Comparison of ENCODE assay signal across 9 cellular contexts in genomic region chr19:17220207-17220758, GRCh38. TPM values are rescaled to one million over a fixed set of nuclear protein-coding genes. Genes with fewer than 3 reads are reported as not detected.
DNase-seq lines count a peak whose midpoint lies in the region; ATAC-seq and TF ChIP-seq lines count a peak whose summit lies in the region.
"Had no signal": no experiment of that assay in that cellular context is flagged by ENCODE, and none has a peak within 500 bp of the region (broad histone marks: within the 10 kb centered on the region; RNA-seq: fewer than 3 reads in every experiment).

No MANE protein-coding gene starts in this region.

- H2BK120ac ChIP-seq in H9 (ENCODE audit: low read depth, low read length, poor library complexity, severe bottlenecking) = no peak overlapping the region

- H4K20me1 ChIP-seq in H9 (ENCODE audit: control insufficient read depth, insufficient read depth, insufficient read length) = no peaks in the 10 kb centered on the region

- TF ChIP-seq CTCF in H9 (conservative IDR thresholded peaks at IDR 0.05) (no peak), WTC11 (IDR thresholded peaks at IDR 0.05) (no peak)

- ATAC-seq in WTC11 = no peak

- H2BK12ac ChIP-seq in H9 (ENCODE audit: insufficient read length, low read depth, low read length) = no peak overlapping the region

- H3K9ac ChIP-seq in H9 (ENCODE audit: extremely low read depth, insufficient read length, low read length) = no peak overlapping the region

- CTCF ChIA-PET in WTC11 (lab: Charles Lee) = no interaction called here

- H3K4me3 Mint-ChIP-seq in H9 (no peak overlapping the region), WTC11 (no peak overlapping the region)

- H3K18ac ChIP-seq in H9 (ENCODE audit: insufficient read length, low read depth, low read length) = no peak overlapping the region

- H3K36me3 Mint-ChIP-seq in H9 (ENCODE audit: insufficient read depth in 1 of 3, low read depth in 3 of 3) (peaks cover 13 to 24% (median 21%) of the 10 kb centered on the region in 3 experiments), WTC11 (peaks cover 17% of the 10 kb centered on the region)

- no peak overlapping the region for H3T11ph ChIP-seq in H9 (ENCODE audit: low read length)

- H3K27ac Mint-ChIP-seq in H9 (peak overlapping the region in 2 of 3 experiments; percentile 34 to 48; a peak in 1 of 7 replicates), WTC11 (peak overlapping the region; percentile 40)

- H3K23me2 ChIP-seq in H9 (ENCODE audit: insufficient read length, low read depth, low read length, poor library complexity, severe bottlenecking) = no peaks in the 10 kb centered on the region

- H3K4me1 ChIP-seq in H9 (ENCODE audit: insufficient read depth, low read length) = no peaks in the 10 kb centered on the region

- no peaks in the 10 kb centered on the region for H3K9me3 Mint-ChIP-seq in H9
- H3K9me3 Mint-ChIP-seq in WTC11 = no peaks in the 10 kb centered on the region

- no peak overlapping the region for H3K56ac ChIP-seq in H9 (ENCODE audit: insufficient read length, low read depth, low read length)

- no peaks in the 10 kb centered on the region for H3K79me2 ChIP-seq in H9 (ENCODE audit: insufficient read depth, low read length)

- no peak overlapping the region for H3K23ac ChIP-seq in H9 (ENCODE audit: insufficient read length, low read depth, low read length)

- POLR2A ChIA-PET in WTC11 (lab: Charles Lee) = interaction anchor here (0.6 to 0.7 kb wide), 2 partner anchors 14 to 582 kb away, joined by 4 to 5 read pairs; no protein-coding TSS in a partner anchor

- H2BK15ac ChIP-seq in H9 (ENCODE audit: low read depth, low read length) = no peak overlapping the region

- no peak overlapping the region for H3K4ac ChIP-seq in H9 (ENCODE audit: low read depth, low read length)

- no peak overlapping the region for H2AFZ ChIP-seq in H9 (ENCODE audit: low read length)

- no peaks in the 10 kb centered on the region for H3K9me3 ChIP-seq in H9 (ENCODE audit: control insufficient read depth, low read depth, low read length)

- H4K91ac ChIP-seq in H9 (ENCODE audit: insufficient read length, low read depth, low read length) = no peak overlapping the region

- H2AK5ac ChIP-seq in H9 (ENCODE audit: insufficient read length, low read length) = no peak overlapping the region

- no peaks in the 10 kb centered on the region for H3K27me3 ChIP-seq in H9 (ENCODE audit: insufficient read depth, low read length)

- no peak overlapping the region for H3K4me2 ChIP-seq in H9 (ENCODE audit: insufficient read depth, insufficient read length, low read length)

- H3K27me3 Mint-ChIP-seq in H9 (ENCODE audit: low read depth) (no peaks in the 10 kb centered on the region), WTC11 (ENCODE audit: low read depth) (peaks cover 2% of the 10 kb centered on the region; the same call in 1 of the 2 replicates)

- H4K5ac ChIP-seq in H9 (ENCODE audit: insufficient read length, low read depth, low read length) = no peak overlapping the region

- no CpG with 5 or more reads among the region's 14 CpGs for WGBS in H9 (ENCODE audit: extremely low coverage, insufficient read length, low lambda C conversion rate)

- H2BK20ac ChIP-seq in H9 (ENCODE audit: low read depth, low read length, poor library complexity, severe bottlenecking) = no peak overlapping the region

- no peaks in the 10 kb centered on the region for H3K79me1 ChIP-seq in H9 (ENCODE audit: insufficient read depth, low read depth, low read length, poor library complexity, severe bottlenecking)

- DNase-seq in AG20443 (ENCODE audit: low spot score) = peak; percentile 85
- DNase-seq in H9 = no peak
- no peak for DNase-seq in WTC11 (ENCODE audit: low spot score)
- peak; percentile 74 for DNase-seq in islet precursor cell
- DNase-seq in activated CD4-positive, CD25-positive, alpha-beta regulatory T cell treated with anti-CD3 and anti-CD28 coated beads, Interleukin-2, amount 50 U/mL, for 72 hours = no peak
- no peak for DNase-seq in NCI-H1417 treated with DMSO at 0.1 percent for 48 hours (lab: John Stamatoyannopoulos, UW)
- DNase-seq in GDM1 (lab: John Stamatoyannopoulos, UW) = no peak
- DNase-seq in medulla oblongata (ENCODE audit: extremely low spot score) = no peak

- no peak overlapping the region for H3K27ac ChIP-seq in H9 (ENCODE audit: insufficient read length, low read depth, low read length)
- H3K27ac ChIP-seq: VCaP had no signal

- no peak overlapping the region for H2BK5ac ChIP-seq in H9 (ENCODE audit: insufficient read length, low read length)

- H3K4me1 Mint-ChIP-seq in H9 (peaks cover 2 to 10% of the 10 kb centered on the region in 2 experiments; a peak in 3 of 4 replicates), WTC11 (peaks cover 5% of the 10 kb centered on the region)

- H4K8ac ChIP-seq in H9 (replicated peaks; ENCODE audit: insufficient read length, low read depth, low read length) = peak overlapping the region; percentile 9

- H3K14ac ChIP-seq in H9 (ENCODE audit: insufficient read depth, low read length) = no peak overlapping the region

TF ChIP-seq in WTC11, 78 proteins besides CTCF, POLR2A, EP300 and RAD21:
- no peak for TF ChIP-seq SMAD4 (CRISPR knock-in tag; IDR thresholded peaks at IDR 0.05)
- TF ChIP-seq NR3C1 (CRISPR knock-in tag; conservative IDR thresholded peaks at IDR 0.05; ENCODE audit: low read depth) = no peak
- TF ChIP-seq, protein P1, sequence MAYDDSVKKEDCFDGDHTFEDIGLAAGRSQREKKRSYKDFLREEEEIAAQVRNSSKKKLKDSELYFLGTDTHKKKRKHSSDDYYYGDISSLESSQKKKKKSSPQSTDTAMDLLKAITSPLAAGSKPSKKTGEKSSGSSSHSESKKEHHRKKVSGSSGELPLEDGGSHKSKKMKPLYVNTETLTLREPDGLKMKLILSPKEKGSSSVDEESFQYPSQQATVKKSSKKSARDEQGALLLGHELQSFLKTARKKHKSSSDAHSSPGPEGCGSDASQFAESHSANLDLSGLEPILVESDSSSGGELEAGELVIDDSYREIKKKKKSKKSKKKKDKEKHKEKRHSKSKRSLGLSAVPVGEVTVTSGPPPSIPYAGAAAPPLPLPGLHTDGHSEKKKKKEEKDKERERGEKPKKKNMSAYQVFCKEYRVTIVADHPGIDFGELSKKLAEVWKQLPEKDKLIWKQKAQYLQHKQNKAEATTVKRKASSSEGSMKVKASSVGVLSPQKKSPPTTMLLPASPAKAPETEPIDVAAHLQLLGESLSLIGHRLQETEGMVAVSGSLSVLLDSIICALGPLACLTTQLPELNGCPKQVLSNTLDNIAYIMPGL (CRISPR knock-in tag; IDR thresholded peaks at IDR 0.05) = no peak
- no peak for TF ChIP-seq SP1 (CRISPR knock-in tag; conservative IDR thresholded peaks at IDR 0.05)
- TF ChIP-seq ATF1 (CRISPR knock-in tag; IDR thresholded peaks at IDR 0.05) = no peak
- no peak for TF ChIP-seq TEAD1 (CRISPR knock-in tag; IDR thresholded peaks at IDR 0.05)
- TF ChIP-seq, protein P2, sequence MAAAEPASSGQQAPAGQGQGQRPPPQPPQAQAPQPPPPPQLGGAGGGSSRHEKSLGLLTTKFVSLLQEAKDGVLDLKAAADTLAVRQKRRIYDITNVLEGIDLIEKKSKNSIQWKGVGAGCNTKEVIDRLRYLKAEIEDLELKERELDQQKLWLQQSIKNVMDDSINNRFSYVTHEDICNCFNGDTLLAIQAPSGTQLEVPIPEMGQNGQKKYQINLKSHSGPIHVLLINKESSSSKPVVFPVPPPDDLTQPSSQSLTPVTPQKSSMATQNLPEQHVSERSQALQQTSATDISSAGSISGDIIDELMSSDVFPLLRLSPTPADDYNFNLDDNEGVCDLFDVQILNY (CRISPR knock-in tag; IDR thresholded peaks at IDR 0.05) = no peak
- no peak for TF ChIP-seq SOX15 (CRISPR knock-in tag; IDR thresholded peaks at IDR 0.05)
- no peak for TF ChIP-seq JUN (CRISPR knock-in tag; IDR thresholded peaks at IDR 0.05)
- TF ChIP-seq NR1H2 (CRISPR knock-in tag; IDR thresholded peaks at IDR 0.05) = no peak
- no peak for TF ChIP-seq ZNF232 (CRISPR knock-in tag; IDR thresholded peaks at IDR 0.05)
- TF ChIP-seq, protein P3, sequence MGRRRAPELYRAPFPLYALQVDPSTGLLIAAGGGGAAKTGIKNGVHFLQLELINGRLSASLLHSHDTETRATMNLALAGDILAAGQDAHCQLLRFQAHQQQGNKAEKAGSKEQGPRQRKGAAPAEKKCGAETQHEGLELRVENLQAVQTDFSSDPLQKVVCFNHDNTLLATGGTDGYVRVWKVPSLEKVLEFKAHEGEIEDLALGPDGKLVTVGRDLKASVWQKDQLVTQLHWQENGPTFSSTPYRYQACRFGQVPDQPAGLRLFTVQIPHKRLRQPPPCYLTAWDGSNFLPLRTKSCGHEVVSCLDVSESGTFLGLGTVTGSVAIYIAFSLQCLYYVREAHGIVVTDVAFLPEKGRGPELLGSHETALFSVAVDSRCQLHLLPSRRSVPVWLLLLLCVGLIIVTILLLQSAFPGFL (CRISPR knock-in tag; IDR thresholded peaks at IDR 0.05; ENCODE audit: borderline replicate concordance) = no peak
- TF ChIP-seq GABPB1 (CRISPR knock-in tag; IDR thresholded peaks at IDR 0.05) = no peak

RNA-seq across cellular contexts. Expression of gene USE1, which starts 5.1 kb away (rescaled TPM):
- 14.8 and 16.2 TPM in 2 replicates for total RNA-seq in H9 (2021)
- 13.9 to 15.4 TPM (median 14.2 TPM) in 3 replicates for total RNA-seq in WTC11 (2021)

RNA-seq across cellular contexts. Expression of gene OCEL1, which starts 5.7 kb away (rescaled TPM):
- total RNA-seq in H9 (2021) (25.7 and 26.4 TPM in 2 replicates), WTC11 (2021) (34.0 to 51.6 TPM (median 40.9 TPM) in 3 replicates)

RNA-seq across cellular contexts. Expression of gene NR2F6, which starts 25.4 kb away (rescaled TPM):
- 134 and 137 TPM in 2 replicates for total RNA-seq in H9 (2021)
- total RNA-seq in WTC11 (2021) = 144 to 149 TPM (median 145 TPM) in 3 replicates

RNA-seq across cellular contexts. Expression of gene USHBP1, which starts 44.3 kb away (rescaled TPM):
- total RNA-seq in H9 (2021) (6.4 and 6.7 TPM in 2 replicates), WTC11 (2021) (10.9 to 14.2 TPM (median 12.3 TPM) in 3 replicates)

RNA-seq across cellular contexts. Expression of gene BABAM1, which starts 47.0 kb away (rescaled TPM):
- 125 and 130 TPM in 2 replicates for total RNA-seq in H9 (2021)
- 139 to 147 TPM (median 146 TPM) in 3 replicates for total RNA-seq in WTC11 (2021)

Comparison
In these comparisons a context has a peak if more than half of its experiments do, and no peak if none do; other contexts are left out.
1. DNase-seq: peak in AG20443 (single experiment) and islet precursor cell (single experiment); none in H9 (single experiment), WTC11 (single experiment), activated CD4-positive, CD25-positive, alpha-beta regulatory T cell treated with anti-CD3 and anti-CD28 coated beads, Interleukin-2, amount 50 U/mL, for 72 hours (single experiment), NCI-H1417 treated with DMSO at 0.1 percent for 48 hours (single experiment), GDM1 (single experiment) and medulla oblongata (single experiment).